In genomic region chr17:63222655-63223054, GRCh38 we compare ENCODE assay signal across 1 cellular context.
TF ChIP-seq lines count a peak whose summit lies in the region.

No MANE protein-coding gene starts in this region.

TF ChIP-seq in K562, 482 proteins besides CTCF, POLR2A, EP300 and RAD21 (continued from another document):
- TF ChIP-seq TAF1 (IDR thresholded peaks at IDR 0.05; ENCODE audit: control insufficient read depth, extremely low read depth, insufficient read depth, low read length, severe bottlenecking) (no peak), NFE2 (IDR thresholded peaks at IDR 0.05; ENCODE audit: low read depth) (peak; percentile 54; the same call in 1 of the 2 replicates), RBM39 (optimal IDR thresholded peaks at IDR 0.05; ENCODE audit: low read depth, low read length) (no peak), PKNOX1 (IDR thresholded peaks at IDR 0.05) (no peak), POLR2G (IDR thresholded peaks at IDR 0.05; ENCODE audit: low read depth, low read length) (no peak), E2F5 (CRISPR knock-in tag; IDR thresholded peaks at IDR 0.05) (no peak), C11orf30 (IDR thresholded peaks at IDR 0.05; ENCODE audit: low read depth) (peak; percentile 50; the same call in 1 of the 2 replicates), MAFK (IDR thresholded peaks at IDR 0.05; ENCODE audit: low read length) (peak; percentile 21; the same call in 1 of the 2 replicates), SRSF9 (IDR thresholded peaks at IDR 0.05; ENCODE audit: borderline replicate concordance, low read depth, low read length) (no peak), ZNF766 (CRISPR knock-in tag; conservative IDR thresholded peaks at IDR 0.05) (no peak), SNIP1 (IDR thresholded peaks at IDR 0.05; ENCODE audit: low read depth) (no peak), NFE2L1 (tag; IDR thresholded peaks at IDR 0.05; ENCODE audit: borderline replicate concordance, low read depth) (0 out of 2 replicates have a peak, but pooled peaks have one; percentile 48), STAT5A (IDR thresholded peaks at IDR 0.05; ENCODE audit: borderline replicate concordance, low read length) (no peak), MITF (IDR thresholded peaks at IDR 0.05) (no peak), ZNF668 (CRISPR knock-in tag; IDR thresholded peaks at IDR 0.05) (no peak), ZNF197 (CRISPR knock-in tag; IDR thresholded peaks at IDR 0.05; ENCODE audit: low read depth) (no peak), SNAPC5 (CRISPR knock-in tag; IDR thresholded peaks at IDR 0.05) (no peak), ZNF316 (IDR thresholded peaks at IDR 0.05) (0 out of 2 replicates have a peak, but pooled peaks have one; percentile 26), MAFG (tag; conservative IDR thresholded peaks at IDR 0.05) (peak; percentile 73), TSC22D4 (tag; IDR thresholded peaks at IDR 0.05) (no peak)
- TF ChIP-seq, protein P1, sequence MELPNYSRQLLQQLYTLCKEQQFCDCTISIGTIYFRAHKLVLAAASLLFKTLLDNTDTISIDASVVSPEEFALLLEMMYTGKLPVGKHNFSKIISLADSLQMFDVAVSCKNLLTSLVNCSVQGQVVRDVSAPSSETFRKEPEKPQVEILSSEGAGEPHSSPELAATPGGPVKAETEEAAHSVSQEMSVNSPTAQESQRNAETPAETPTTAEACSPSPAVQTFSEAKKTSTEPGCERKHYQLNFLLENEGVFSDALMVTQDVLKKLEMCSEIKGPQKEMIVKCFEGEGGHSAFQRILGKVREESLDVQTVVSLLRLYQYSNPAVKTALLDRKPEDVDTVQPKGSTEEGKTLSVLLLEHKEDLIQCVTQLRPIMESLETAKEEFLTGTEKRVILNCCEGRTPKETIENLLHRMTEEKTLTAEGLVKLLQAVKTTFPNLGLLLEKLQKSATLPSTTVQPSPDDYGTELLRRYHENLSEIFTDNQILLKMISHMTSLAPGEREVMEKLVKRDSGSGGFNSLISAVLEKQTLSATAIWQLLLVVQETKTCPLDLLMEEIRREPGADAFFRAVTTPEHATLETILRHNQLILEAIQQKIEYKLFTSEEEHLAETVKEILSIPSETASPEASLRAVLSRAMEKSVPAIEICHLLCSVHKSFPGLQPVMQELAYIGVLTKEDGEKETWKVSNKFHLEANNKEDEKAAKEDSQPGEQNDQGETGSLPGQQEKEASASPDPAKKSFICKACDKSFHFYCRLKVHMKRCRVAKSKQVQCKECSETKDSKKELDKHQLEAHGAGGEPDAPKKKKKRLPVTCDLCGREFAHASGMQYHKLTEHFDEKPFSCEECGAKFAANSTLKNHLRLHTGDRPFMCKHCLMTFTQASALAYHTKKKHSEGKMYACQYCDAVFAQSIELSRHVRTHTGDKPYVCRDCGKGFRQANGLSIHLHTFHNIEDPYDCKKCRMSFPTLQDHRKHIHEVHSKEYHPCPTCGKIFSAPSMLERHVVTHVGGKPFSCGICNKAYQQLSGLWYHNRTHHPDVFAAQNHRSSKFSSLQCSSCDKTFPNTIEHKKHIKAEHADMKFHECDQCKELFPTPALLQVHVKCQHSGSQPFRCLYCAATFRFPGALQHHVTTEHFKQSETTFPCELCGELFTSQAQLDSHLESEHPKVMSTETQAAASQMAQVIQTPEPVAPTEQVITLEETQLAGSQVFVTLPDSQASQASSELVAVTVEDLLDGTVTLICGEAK (IDR thresholded peaks at IDR 0.05), result no peak
- TF ChIP-seq, protein P1 (CRISPR knock-in tag; IDR thresholded peaks at IDR 0.05), result no peak
- TF ChIP-seq, protein P2, sequence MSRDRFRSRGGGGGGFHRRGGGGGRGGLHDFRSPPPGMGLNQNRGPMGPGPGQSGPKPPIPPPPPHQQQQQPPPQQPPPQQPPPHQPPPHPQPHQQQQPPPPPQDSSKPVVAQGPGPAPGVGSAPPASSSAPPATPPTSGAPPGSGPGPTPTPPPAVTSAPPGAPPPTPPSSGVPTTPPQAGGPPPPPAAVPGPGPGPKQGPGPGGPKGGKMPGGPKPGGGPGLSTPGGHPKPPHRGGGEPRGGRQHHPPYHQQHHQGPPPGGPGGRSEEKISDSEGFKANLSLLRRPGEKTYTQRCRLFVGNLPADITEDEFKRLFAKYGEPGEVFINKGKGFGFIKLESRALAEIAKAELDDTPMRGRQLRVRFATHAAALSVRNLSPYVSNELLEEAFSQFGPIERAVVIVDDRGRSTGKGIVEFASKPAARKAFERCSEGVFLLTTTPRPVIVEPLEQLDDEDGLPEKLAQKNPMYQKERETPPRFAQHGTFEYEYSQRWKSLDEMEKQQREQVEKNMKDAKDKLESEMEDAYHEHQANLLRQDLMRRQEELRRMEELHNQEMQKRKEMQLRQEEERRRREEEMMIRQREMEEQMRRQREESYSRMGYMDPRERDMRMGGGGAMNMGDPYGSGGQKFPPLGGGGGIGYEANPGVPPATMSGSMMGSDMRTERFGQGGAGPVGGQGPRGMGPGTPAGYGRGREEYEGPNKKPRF (IDR thresholded peaks at IDR 0.05; ENCODE audit: low read depth, low read length), result no peak
- TF ChIP-seq, protein P3, sequence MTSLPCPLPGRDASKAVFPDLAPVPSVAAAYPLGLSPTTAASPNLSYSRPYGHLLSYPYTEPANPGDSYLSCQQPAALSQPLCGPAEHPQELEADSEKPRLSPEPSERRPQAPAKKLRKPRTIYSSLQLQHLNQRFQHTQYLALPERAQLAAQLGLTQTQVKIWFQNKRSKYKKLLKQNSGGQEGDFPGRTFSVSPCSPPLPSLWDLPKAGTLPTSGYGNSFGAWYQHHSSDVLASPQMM (CRISPR knock-in tag; IDR thresholded peaks at IDR 0.05), result no peak
- TF ChIP-seq, protein P4, sequence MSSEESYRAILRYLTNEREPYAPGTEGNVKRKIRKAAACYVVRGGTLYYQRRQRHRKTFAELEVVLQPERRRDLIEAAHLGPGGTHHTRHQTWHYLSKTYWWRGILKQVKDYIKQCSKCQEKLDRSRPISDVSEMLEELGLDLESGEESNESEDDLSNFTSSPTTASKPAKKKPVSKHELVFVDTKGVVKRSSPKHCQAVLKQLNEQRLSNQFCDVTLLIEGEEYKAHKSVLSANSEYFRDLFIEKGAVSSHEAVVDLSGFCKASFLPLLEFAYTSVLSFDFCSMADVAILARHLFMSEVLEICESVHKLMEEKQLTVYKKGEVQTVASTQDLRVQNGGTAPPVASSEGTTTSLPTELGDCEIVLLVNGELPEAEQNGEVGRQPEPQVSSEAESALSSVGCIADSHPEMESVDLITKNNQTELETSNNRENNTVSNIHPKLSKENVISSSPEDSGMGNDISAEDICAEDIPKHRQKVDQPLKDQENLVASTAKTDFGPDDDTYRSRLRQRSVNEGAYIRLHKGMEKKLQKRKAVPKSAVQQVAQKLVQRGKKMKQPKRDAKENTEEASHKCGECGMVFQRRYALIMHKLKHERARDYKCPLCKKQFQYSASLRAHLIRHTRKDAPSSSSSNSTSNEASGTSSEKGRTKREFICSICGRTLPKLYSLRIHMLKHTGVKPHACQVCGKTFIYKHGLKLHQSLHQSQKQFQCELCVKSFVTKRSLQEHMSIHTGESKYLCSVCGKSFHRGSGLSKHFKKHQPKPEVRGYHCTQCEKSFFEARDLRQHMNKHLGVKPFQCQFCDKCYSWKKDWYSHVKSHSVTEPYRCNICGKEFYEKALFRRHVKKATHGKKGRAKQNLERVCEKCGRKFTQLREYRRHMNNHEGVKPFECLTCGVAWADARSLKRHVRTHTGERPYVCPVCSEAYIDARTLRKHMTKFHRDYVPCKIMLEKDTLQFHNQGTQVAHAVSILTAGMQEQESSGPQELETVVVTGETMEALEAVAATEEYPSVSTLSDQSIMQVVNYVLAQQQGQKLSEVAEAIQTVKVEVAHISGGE (CRISPR knock-in tag; IDR thresholded peaks at IDR 0.05), result no peak
- TF ChIP-seq, protein P5, sequence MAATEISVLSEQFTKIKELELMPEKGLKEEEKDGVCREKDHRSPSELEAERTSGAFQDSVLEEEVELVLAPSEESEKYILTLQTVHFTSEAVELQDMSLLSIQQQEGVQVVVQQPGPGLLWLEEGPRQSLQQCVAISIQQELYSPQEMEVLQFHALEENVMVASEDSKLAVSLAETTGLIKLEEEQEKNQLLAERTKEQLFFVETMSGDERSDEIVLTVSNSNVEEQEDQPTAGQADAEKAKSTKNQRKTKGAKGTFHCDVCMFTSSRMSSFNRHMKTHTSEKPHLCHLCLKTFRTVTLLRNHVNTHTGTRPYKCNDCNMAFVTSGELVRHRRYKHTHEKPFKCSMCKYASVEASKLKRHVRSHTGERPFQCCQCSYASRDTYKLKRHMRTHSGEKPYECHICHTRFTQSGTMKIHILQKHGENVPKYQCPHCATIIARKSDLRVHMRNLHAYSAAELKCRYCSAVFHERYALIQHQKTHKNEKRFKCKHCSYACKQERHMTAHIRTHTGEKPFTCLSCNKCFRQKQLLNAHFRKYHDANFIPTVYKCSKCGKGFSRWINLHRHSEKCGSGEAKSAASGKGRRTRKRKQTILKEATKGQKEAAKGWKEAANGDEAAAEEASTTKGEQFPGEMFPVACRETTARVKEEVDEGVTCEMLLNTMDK (IDR thresholded peaks at IDR 0.05; ENCODE audit: borderline replicate concordance, insufficient read depth, low read depth, low read length, poor library complexity, severe bottlenecking), result no peak
